Comparison of ENCODE assay signal across 27 cellular contexts in genomic region chr16:11358531-11358930, GRCh38. TPM values are rescaled to one million over a fixed set of nuclear protein-coding genes. Genes with fewer than 3 reads are reported as not detected.
A peak's percentile ranks its signal among the peaks of the same experiment; 100 is the strongest.
DNase-seq lines count a peak whose midpoint lies in the region; TF ChIP-seq lines count a peak whose summit lies in the region.
"Had no signal": no experiment of that assay in that cellular context is flagged by ENCODE, and none has a peak within 500 bp of the region (broad histone marks: within the 10 kb centered on the region; RNA-seq: fewer than 3 reads in every experiment).

No MANE protein-coding gene starts in this region.

- no peak overlapping the region for H3K4me2 ChIP-seq in smooth muscle cell
- H3K4me2 ChIP-seq in mesendoderm (ENCODE audit: low read length): no peak overlapping the region

- no peak overlapping the region for H2BK15ac ChIP-seq in mesendoderm (replicated peaks; ENCODE audit: low read depth)

- no peak overlapping the region for H3K4me3 ChIP-seq in H7 (ENCODE audit: insufficient read depth, low read depth, low read length)
- no peak overlapping the region for H3K4me3 ChIP-seq in esophagus squamous epithelium
- no peak overlapping the region for H3K4me3 ChIP-seq in smooth muscle cell
- H3K4me3 ChIP-seq in mesendoderm (ENCODE audit: low read length): no peak overlapping the region
- H3K4me3 ChIP-seq: left lung had no signal

- TF ChIP-seq CTCF in RWPE1 (conservative IDR thresholded peaks at IDR 0.05; ENCODE audit: low read depth) (no peak), esophagus squamous epithelium (IDR thresholded peaks at IDR 0.05) (no peak), smooth muscle cell (IDR thresholded peaks at IDR 0.05; ENCODE audit: borderline replicate concordance, insufficient read depth, poor library complexity, severe bottlenecking) (no peak), endothelial cell (IDR thresholded peaks at IDR 0.05; ENCODE audit: unreplicated experiment) (no peak)

- no peak overlapping the region for H3K9ac ChIP-seq in smooth muscle cell (ENCODE audit: low read depth)
- H3K9ac ChIP-seq in mesendoderm (ENCODE audit: low read length): no peak overlapping the region

- H2BK120ac ChIP-seq in mesendoderm (ENCODE audit: low read depth, low read length): no peak overlapping the region

- H3K27me3 ChIP-seq in H7 (ENCODE audit: control insufficient read depth, insufficient read depth, low read length) (no peaks in the 10 kb centered on the region), esophagus squamous epithelium (no peaks in the 10 kb centered on the region), smooth muscle cell (ENCODE audit: low read depth) (no peaks in the 10 kb centered on the region), mesendoderm (ENCODE audit: insufficient read depth, low read length, poor library complexity) (no peaks in the 10 kb centered on the region)

- H3K27ac ChIP-seq in RWPE1 (peak overlapping the region; percentile 85), esophagus squamous epithelium (peak overlapping the region; percentile 21 to 83 (median 76)), smooth muscle cell (ENCODE audit: low read depth) (peak overlapping the region; percentile 70), mesendoderm (ENCODE audit: low read depth, low read length) (no peak overlapping the region)
- H3K27ac ChIP-seq: left lung, neutrophil had no signal

- H3K18ac ChIP-seq in mesendoderm (ENCODE audit: low read length): no peak overlapping the region

- peaks cover 38% of the 10 kb centered on the region for H3K4me1 Mint-ChIP-seq in endothelial cell (ENCODE audit: unreplicated experiment)

- no peaks in the 10 kb centered on the region for H3K36me3 Mint-ChIP-seq in endothelial cell (ENCODE audit: low read depth, unreplicated experiment)
- H3K36me3 Mint-ChIP-seq: naive B cell had no signal

- H3K4me1 ChIP-seq in esophagus squamous epithelium (peaks cover 30 to 96% (median 61%) of the 10 kb centered on the region in 3 donors), smooth muscle cell (ENCODE audit: low read depth) (no peaks in the 10 kb centered on the region), mesendoderm (ENCODE audit: control insufficient read depth, low read depth, low read length) (peaks cover 8% of the 10 kb centered on the region)

- H2AFZ ChIP-seq in smooth muscle cell (ENCODE audit: low read depth): no peak overlapping the region

- intact Hi-C loops in esophagus squamous epithelium (cut with DNase I): loop anchor here (10.0 kb wide), 1 partner anchor 104 kb away; the partner anchor contains the start of gene SOCS1

- H3K79me1 ChIP-seq in mesendoderm (ENCODE audit: low read length): peaks cover 6% of the 10 kb centered on the region

- H3F3A ChIP-seq in smooth muscle cell (ENCODE audit: low read depth): peaks cover 5% of the 10 kb centered on the region

- peaks cover 5% of the 10 kb centered on the region for H3K27me3 Mint-ChIP-seq in endothelial cell (ENCODE audit: unreplicated experiment)
- H3K27me3 Mint-ChIP-seq: stimulated activated naive B cell treated with anti-CD40 and anti-IgM and Interleukin-4, amounts not matched to agents 10 μg/mL and 1 μg/mL and 100 μg/mL, for 72 hours had no signal

- WGBS in esophagus squamous epithelium, 2 donors: 68 to 72% methylated on average over 4 of the region's 7 CpGs
- 93% methylated on average over 7 of the region's 7 CpGs for WGBS in smooth muscle cell (ENCODE audit: low lambda C conversion rate)
- WGBS in mesendoderm (ENCODE audit: extremely low coverage, insufficient coverage, low lambda C conversion rate): no CpG with 5 or more reads among the region's 7 CpGs

- peak; percentile 4 for DNase-seq in H7
- no peak for DNase-seq in RWPE1 (ENCODE audit: low spot score)
- DNase-seq in esophagus squamous epithelium (lab: John Stamatoyannopoulos, UW): no peak
- DNase-seq in smooth muscle cell (lab: John Stamatoyannopoulos, UW; ENCODE audit: unreplicated experiment): no peak
- DNase-seq in endothelial cell (ENCODE audit: low spot score): no peak
- no peak for DNase-seq in activated CD4-positive, alpha-beta T cell treated with anti-CD3 and anti-CD28 coated beads, Interleukin-2, amount 50 U/mL, for 48 hours
- no peak for DNase-seq in AG08395 (ENCODE audit: low spot score)
- DNase-seq in mesendoderm: no peak
- DNase-seq: activated CD4-positive, alpha-beta T cell treated with anti-CD3 and anti-CD28 coated beads, Interleukin-2, amount 50 U/mL, for 4 hours; activated naive CD4-positive, alpha-beta T cell; activated naive CD8-positive, alpha-beta T cell treated with anti-CD3 and anti-CD28 coated beads, Interleukin-2, amount 50 U/mL, for 24 hours; activated T-cell treated with anti-CD3 and anti-CD28 coated beads, Interleukin-2, amount 50 U/mL, for 72 hours; DMS79 treated with DMSO at 0.1 percent for 48 hours; GDM1; GOT3; KG1; midbrain; naive B cell; NCI-H1105 treated with DMSO at 0.1 percent for 48 hours; NCI-H187 treated with DMSO at 0.1 percent for 48 hours; NCI-H2171; stimulated activated naive B cell treated with anti-CD40 and anti-IgM and Interleukin-4, amounts not matched to agents 10 μg/mL and 1 μg/mL and 100 μg/mL, for 72 hours; substantia nigra had no signal

- H2AK5ac ChIP-seq in mesendoderm (ENCODE audit: low read length): no peak overlapping the region

- H3K9me3 ChIP-seq in esophagus squamous epithelium (no peaks in the 10 kb centered on the region), smooth muscle cell (replicated peaks; ENCODE audit: low read depth) (no peaks in the 10 kb centered on the region)
- H3K9me3 ChIP-seq: left lung, neutrophil had no signal

- POLR2A ChIA-PET in RWPE1 (lab: Yijun Ruan, JAX; ENCODE audit: low non-redundant PET): interaction anchor here (0.5 kb wide), 1 partner anchor 8 kb away, joined by 3 read pairs; no protein-coding TSS in a partner anchor

- no peak for TF ChIP-seq POLR2A in esophagus squamous epithelium (IDR thresholded peaks at IDR 0.05)

- H4K5ac ChIP-seq in mesendoderm (ENCODE audit: low read length): no peak overlapping the region

- H4K8ac ChIP-seq in mesendoderm (ENCODE audit: low read depth, low read length): no peak overlapping the region

- H4K20me1 ChIP-seq in smooth muscle cell (ENCODE audit: low read depth): no peaks in the 10 kb centered on the region

- H3K9me3 Mint-ChIP-seq in endothelial cell (ENCODE audit: unreplicated experiment): no peaks in the 10 kb centered on the region
- H3K9me3 Mint-ChIP-seq: activated naive CD8-positive, alpha-beta T cell treated with anti-CD3 and anti-CD28 coated beads, Interleukin-2, amount 50 U/mL, for 24 hours; activated T-cell treated with anti-CD3 and anti-CD28 coated beads, Interleukin-2, amount 50 U/mL, for 72 hours; central memory CD8-positive, alpha-beta T cell; naive B cell; stimulated activated naive B cell treated with anti-CD40 and anti-IgM and Interleukin-4, amounts not matched to agents 10 μg/mL and 1 μg/mL and 100 μg/mL, for 72 hours; T-helper 1 cell treated with Interleukin-12 subunit alpha and Interleukin-12 subunit beta and Interleukin-4 antibody, amounts not matched to agents 30 μg/mL and 1 μg/mL, for 36 hours had no signal

- no peak overlapping the region for H3K23ac ChIP-seq in mesendoderm (ENCODE audit: low read length)

- no peak overlapping the region for H3K27ac Mint-ChIP-seq in endothelial cell (ENCODE audit: unreplicated experiment)
- H3K27ac Mint-ChIP-seq: activated T-cell treated with anti-CD3 and anti-CD28 coated beads, Interleukin-2, amount 50 U/mL, for 72 hours; naive B cell; stimulated activated naive B cell treated with anti-CD40 and anti-IgM and Interleukin-4, amounts not matched to agents 10 μg/mL and 1 μg/mL and 100 μg/mL, for 72 hours; T-helper 1 cell treated with Interleukin-12 subunit alpha and Interleukin-12 subunit beta and Interleukin-4 antibody, amounts not matched to agents 30 μg/mL and 1 μg/mL, for 36 hours had no signal

- no peak overlapping the region for H3K4ac ChIP-seq in mesendoderm (ENCODE audit: low read depth, low read length)

- no peak overlapping the region for H3K56ac ChIP-seq in mesendoderm (ENCODE audit: low read length)

- H3K4me3 Mint-ChIP-seq in endothelial cell (ENCODE audit: unreplicated experiment): no peak overlapping the region
- H3K4me3 Mint-ChIP-seq: activated naive CD8-positive, alpha-beta T cell treated with anti-CD3 and anti-CD28 coated beads, Interleukin-2, amount 50 U/mL, for 24 hours; activated T-cell treated with anti-CD3 and anti-CD28 coated beads, Interleukin-2, amount 50 U/mL, for 72 hours; central memory CD8-positive, alpha-beta T cell; naive B cell; stimulated activated naive B cell treated with anti-CD40 and anti-IgM and Interleukin-4, amounts not matched to agents 10 μg/mL and 1 μg/mL and 100 μg/mL, for 72 hours; T-helper 1 cell treated with Interleukin-12 subunit alpha and Interleukin-12 subunit beta and Interleukin-4 antibody, amounts not matched to agents 30 μg/mL and 1 μg/mL, for 36 hours had no signal

- no peak overlapping the region for H2BK5ac ChIP-seq in mesendoderm (ENCODE audit: low read length)

- CTCF ChIA-PET in RWPE1 (lab: Yijun Ruan, JAX): interaction anchor here (0.6 to 0.9 kb wide), 3 partner anchors 29 to 225 kb away, joined by 3 read pairs; partner anchors contain the start of gene SOCS1

- H3K36me3 ChIP-seq in H7 (replicated peaks; ENCODE audit: control insufficient read depth, insufficient read depth, low read length) (no peaks in the 10 kb centered on the region; the same call in none of the 2 replicates), esophagus squamous epithelium (no peaks in the 10 kb centered on the region), smooth muscle cell (ENCODE audit: low read depth) (no peaks in the 10 kb centered on the region), mesendoderm (ENCODE audit: control insufficient read depth, insufficient read depth, low read length) (no peaks in the 10 kb centered on the region)
- H3K36me3 ChIP-seq: left lung, neutrophil had no signal

- H3K79me2 ChIP-seq in smooth muscle cell (ENCODE audit: low read depth): no peaks in the 10 kb centered on the region
- H3K79me2 ChIP-seq in mesendoderm (ENCODE audit: control insufficient read depth, insufficient read depth, low read length): no peaks in the 10 kb centered on the region

RNA-seq across cellular contexts. Expression of gene RMI2, which starts 13.3 kb away (rescaled TPM):
- 58.8 and 59.2 TPM in 2 replicates for total RNA-seq in H7 (2014; rRNA removed; shearing (Covaris generic))
- total RNA-seq in esophagus squamous epithelium (10 to 100 TPM in 1 of 4 donors, 1 to 10 TPM in 3; 4.6 to 12.0 (median 8.1) TPM), smooth muscle cell (6.1 and 9.7 TPM in 2 replicates), endothelial cell (ENCODE audit: unreplicated experiment) (10.5 TPM)
- 9.8 and 11.3 TPM in 2 replicates for polyA plus RNA-seq in smooth muscle cell
- polyA plus RNA-seq in mesendoderm (2013, experiment 1 of 2): 57.3 TPM
- 58.1 TPM for polyA plus RNA-seq in mesendoderm (2013, experiment 2 of 2)
